ENCODE assay signal across 16 cellular contexts in the genomic region with DNA sequence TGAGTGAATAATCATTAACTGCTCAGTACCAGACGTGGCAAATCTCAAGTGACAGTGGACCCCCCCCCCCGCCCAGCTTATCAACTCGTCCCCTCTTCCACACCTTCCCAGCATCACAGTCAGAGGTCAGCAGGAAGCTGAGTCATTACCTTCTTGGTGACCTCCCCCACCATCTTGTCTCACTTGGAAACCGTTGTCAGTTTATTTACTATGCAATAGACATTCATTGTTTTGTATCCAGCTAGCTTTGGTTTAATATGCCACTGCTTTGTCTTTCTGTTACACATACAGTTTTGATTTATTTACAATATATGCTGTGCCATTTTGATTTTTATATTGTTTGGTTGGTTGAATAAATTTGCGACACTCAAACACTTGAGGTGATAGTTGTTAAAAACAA.
DNase-seq lines count a peak whose midpoint lies in the region; ATAC-seq and TF ChIP-seq lines count a peak whose summit lies in the region.
"Had no signal": no experiment of that assay in that cellular context is flagged by ENCODE, and none has a peak within 500 bp of the region (broad histone marks: within the 10 kb centered on the region; RNA-seq: fewer than 3 reads in every experiment).

No MANE protein-coding gene starts in this region.

- no peak overlapping the region for H3K4me3 Mint-ChIP-seq in HFFc6
- H3K4me3 Mint-ChIP-seq in WTC11: 0 out of 2 replicates have a peak overlapping the region, but pooled peaks have one; percentile 1
- H3K4me3 Mint-ChIP-seq: effector memory CD8-positive, alpha-beta T cell; neural progenitor cell had no signal

- H3K9me3 Mint-ChIP-seq in HFFc6 (no peaks in the 10 kb centered on the region), WTC11 (no peaks in the 10 kb centered on the region)
- H3K9me3 Mint-ChIP-seq: effector memory CD8-positive, alpha-beta T cell had no signal

- POLR2A ChIA-PET in WTC11 (lab: Charles Lee): no interaction called here

- DNase-seq in COLO668 (lab: John Stamatoyannopoulos, UW; ENCODE audit: unreplicated experiment): peak; percentile 14
- DNase-seq in HFFc6: no peak
- DNase-seq in WTC11 (ENCODE audit: low spot score): no peak
- DNase-seq in iPS DF 19.7 (ENCODE audit: low read depth, low spot score): peak; percentile 28
- no peak for DNase-seq in stimulated activated CD4-positive, alpha-beta T cell treated with anti-CD3 and anti-CD28 coated beads, Interleukin-12 subunit alpha, Interleukin-12 subunit beta, amount 100 ng/mL, for 4 hours
- DNase-seq in occipital lobe (lab: John Stamatoyannopoulos, UW): no peak
- no peak for DNase-seq in activated CD4-positive, alpha-beta T cell treated with anti-CD3 and anti-CD28 coated beads for 48 hours
- DNase-seq: activated naive CD4-positive, alpha-beta T cell; AML-193; brain microvascular endothelial cell; effector memory CD8-positive, alpha-beta T cell; NCI-H82; sigmoid colon; stimulated activated naive CD8-positive, alpha-beta T cell treated with anti-CD3 and anti-CD28 coated beads, Interleukin-15, Interleukin-2, amounts not matched to agents 100 U/mL and 50 U/mL, for 24 hours had no signal

- H3K27ac Mint-ChIP-seq in HFFc6: peak overlapping the region; percentile 24; the same call in 1 of the 2 replicates
- H3K27ac Mint-ChIP-seq in WTC11: 0 out of 2 replicates have a peak overlapping the region, but pooled peaks have one; percentile 33
- H3K27ac Mint-ChIP-seq: effector memory CD8-positive, alpha-beta T cell; neural progenitor cell had no signal

- peaks cover 26% of the 10 kb centered on the region for H3K36me3 Mint-ChIP-seq in HFFc6 (ENCODE audit: low read depth)
- peaks cover 14% of the 10 kb centered on the region for H3K36me3 Mint-ChIP-seq in WTC11

- ATAC-seq in WTC11 (peak; percentile 70), GM19324 (IDR thresholded peaks at IDR 0.05; ENCODE audit: low FRiP score, unreplicated experiment) (no peak)
- ATAC-seq: effector memory CD8-positive, alpha-beta T cell; stimulated activated naive CD8-positive, alpha-beta T cell treated with anti-CD3 and anti-CD28 coated beads, Interleukin-15, Interleukin-2, amounts not matched to agents 100 U/mL and 50 U/mL, for 24 hours had no signal

- CTCF ChIA-PET in WTC11 (lab: Charles Lee): no interaction called here

- H3K4me1 Mint-ChIP-seq in HFFc6 (ENCODE audit: low read depth) (peaks cover 27% of the 10 kb centered on the region), WTC11 (peaks cover 51% of the 10 kb centered on the region)

- H3K27me3 Mint-ChIP-seq in HFFc6 (ENCODE audit: insufficient read depth): no peaks in the 10 kb centered on the region; the same call in 1 of the 2 replicates
- no peaks in the 10 kb centered on the region for H3K27me3 Mint-ChIP-seq in WTC11 (ENCODE audit: low read depth)
- H3K27me3 Mint-ChIP-seq: effector memory CD8-positive, alpha-beta T cell had no signal

- no peak for TF ChIP-seq CTCF in HFFc6 (IDR thresholded peaks at IDR 0.05)
- no peak for TF ChIP-seq CTCF in WTC11 (IDR thresholded peaks at IDR 0.05)

TF ChIP-seq in WTC11, 78 proteins besides CTCF, POLR2A, EP300 and RAD21:
- TF ChIP-seq NFE2L1 (CRISPR knock-in tag; IDR thresholded peaks at IDR 0.05): peak; percentile 73; the same call in 1 of the 2 replicates
- TF ChIP-seq ZNF423 (CRISPR knock-in tag; IDR thresholded peaks at IDR 0.05): no peak
- TF ChIP-seq NR3C1 (CRISPR knock-in tag; conservative IDR thresholded peaks at IDR 0.05; ENCODE audit: low read depth): no peak
- no peak for TF ChIP-seq NFATC4 (CRISPR knock-in tag; IDR thresholded peaks at IDR 0.05)
- TF ChIP-seq JAZF1 (CRISPR knock-in tag; IDR thresholded peaks at IDR 0.05): no peak

Comparison
In these comparisons a context has a peak if more than half of its experiments do, and no peak if none do; other contexts are left out.
1. DNase-seq: peak in COLO668 (single experiment) and iPS DF 19.7 (single experiment); none in HFFc6 (single experiment), WTC11 (single experiment), stimulated activated CD4-positive, alpha-beta T cell treated with anti-CD3 and anti-CD28 coated beads, Interleukin-12 subunit alpha, Interleukin-12 subunit beta, amount 100 ng/mL, for 4 hours (single experiment), occipital lobe (single experiment) and activated CD4-positive, alpha-beta T cell treated with anti-CD3 and anti-CD28 coated beads for 48 hours (single experiment).